18 cellular contexts compared by ENCODE assay signal in the genomic region with DNA sequence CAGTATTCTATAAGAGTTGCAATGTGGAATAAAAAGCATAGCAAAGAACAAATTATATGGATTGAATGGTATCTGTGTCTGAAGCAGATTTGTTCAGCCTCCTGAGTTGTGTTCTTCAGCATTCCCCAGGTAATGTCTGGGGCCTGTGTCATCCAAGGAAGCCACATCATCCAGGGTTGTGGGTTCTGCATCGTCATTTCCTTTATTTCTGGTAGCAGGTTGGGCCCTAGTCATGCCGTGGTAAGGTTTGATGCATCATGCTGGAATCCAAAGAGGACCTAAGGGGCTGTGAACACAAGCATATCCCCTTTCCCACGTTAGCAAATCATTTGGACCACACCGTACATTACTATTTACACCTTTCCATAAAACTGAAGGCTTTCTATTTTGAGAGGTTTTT.
DNase-seq lines count a peak whose midpoint lies in the region; ATAC-seq and TF ChIP-seq lines count a peak whose summit lies in the region.
"Had no signal": no experiment of that assay in that cellular context is flagged by ENCODE, and none has a peak within 500 bp of the region (broad histone marks: within the 10 kb centered on the region; RNA-seq: fewer than 3 reads in every experiment).

No MANE protein-coding gene starts in this region.

- no peak overlapping the region for H3K4me3 ChIP-seq in KMS-11 (IDR thresholded peaks at IDR 0.05; ENCODE audit: insufficient read depth, low read depth, low read length)
- no peak overlapping the region for H3K4me3 ChIP-seq in RWPE2 (ENCODE audit: severe bottlenecking)
- H3K4me3 ChIP-seq in hepatocyte, result no peak overlapping the region
- no peak overlapping the region for H3K4me3 ChIP-seq in ascending aorta
- H3K4me3 ChIP-seq: A549, GM12878, MG63 had no signal

- ATAC-seq in RWPE2 (ENCODE audit: low read depth), result peak; percentile 62; the same call in 2 of the 3 replicates
- no peak for ATAC-seq in HG02763 (IDR thresholded peaks at IDR 0.05; ENCODE audit: unreplicated experiment)
- ATAC-seq: A549, GM12878, SK-N-SH treated with all-trans-retinoic acid at 6 μM for 48 hours had no signal

- no peaks in the 10 kb centered on the region for H3K36me3 ChIP-seq in KMS-11 (ENCODE audit: insufficient read depth)
- H3K36me3 ChIP-seq in RWPE2 (ENCODE audit: low read depth), result no peaks in the 10 kb centered on the region
- H3K36me3 ChIP-seq in hepatocyte (replicated peaks; ENCODE audit: insufficient read depth, low read depth), result no peaks in the 10 kb centered on the region
- no peaks in the 10 kb centered on the region for H3K36me3 ChIP-seq in ascending aorta
- H3K36me3 ChIP-seq: MG63 had no signal

- DNase-seq in EL, result peak; percentile 70
- DNase-seq in RWPE2 (ENCODE audit: low spot score), result no peak
- DNase-seq in hepatocyte (ENCODE audit: low spot score), result no peak
- DNase-seq in ascending aorta (ENCODE audit: low spot score in 2 of 2), result no peak
- DNase-seq in NCI-H345 treated with DMSO at 0.1 percent for 48 hours (lab: John Stamatoyannopoulos, UW; ENCODE audit: unreplicated experiment), result no peak
- DNase-seq: H9, Karpas-422, MG63, NCI-H1048, NCI-H1417 treated with DMSO at 0.1 percent for 48 hours, NCI-H187, NCI-H446 treated with DMSO at 0.1 percent for 48 hours, OCI-M1 had no signal

- H3K9me3 ChIP-seq in RWPE2 (ENCODE audit: severe bottlenecking), result no peaks in the 10 kb centered on the region
- no peaks in the 10 kb centered on the region for H3K9me3 ChIP-seq in hepatocyte (ENCODE audit: low read depth)
- H3K9me3 ChIP-seq in ascending aorta, result no peaks in the 10 kb centered on the region
- H3K9me3 ChIP-seq: MG63 had no signal

- TF ChIP-seq CTCF in KMS-11 (conservative IDR thresholded peaks at IDR 0.05; ENCODE audit: low read depth, low read length), result no peak
- TF ChIP-seq CTCF in RWPE2 (IDR thresholded peaks at IDR 0.05; ENCODE audit: poor library complexity, severe bottlenecking), result no peak
- no peak for TF ChIP-seq CTCF in hepatocyte (IDR thresholded peaks at IDR 0.05; ENCODE audit: poor library complexity)
- no peak for TF ChIP-seq CTCF in ascending aorta (IDR thresholded peaks at IDR 0.05)

- H3K27me3 ChIP-seq in KMS-11 (ENCODE audit: insufficient read depth, low read depth) (no peaks in the 10 kb centered on the region), RWPE2 (ENCODE audit: insufficient read depth, poor library complexity, severe bottlenecking) (no peaks in the 10 kb centered on the region), hepatocyte (no peaks in the 10 kb centered on the region), ascending aorta (no peaks in the 10 kb centered on the region)
- H3K27me3 ChIP-seq: MG63 had no signal

- H2AFZ ChIP-seq in KMS-11 (ENCODE audit: low read depth), result no peak overlapping the region
- H2AFZ ChIP-seq in hepatocyte, result no peak overlapping the region

- no peaks in the 10 kb centered on the region for H3K79me2 ChIP-seq in KMS-11 (ENCODE audit: insufficient read depth, low read depth)
- no peaks in the 10 kb centered on the region for H3K79me2 ChIP-seq in hepatocyte

- no peak overlapping the region for H3K9ac ChIP-seq in KMS-11

- intact Hi-C loops in ascending aorta (cut with DNase I), result no loop called here

- H3K4me2 ChIP-seq in KMS-11, result no peak overlapping the region
- H3K4me2 ChIP-seq in hepatocyte, result no peak overlapping the region
- H3K4me2 ChIP-seq: A549 had no signal

- 80% methylated on average over 4 of the region's 4 CpGs for WGBS in hepatocyte (ENCODE audit: low lambda C conversion rate, missing lambda C conversion rate)

- peak overlapping the region; percentile 93; the same call in 1 of the 2 replicates for H3K27ac ChIP-seq in KMS-11
- peak overlapping the region; percentile 29 for H3K27ac ChIP-seq in RWPE2 (ENCODE audit: poor library complexity, severe bottlenecking)
- peak overlapping the region; percentile 34 for H3K27ac ChIP-seq in hepatocyte
- no peak overlapping the region for H3K27ac ChIP-seq in ascending aorta
- H3K27ac ChIP-seq: A549 had no signal

- peaks cover 35% of the 10 kb centered on the region for H3K4me1 ChIP-seq in KMS-11 (ENCODE audit: low read depth, poor library complexity, severe bottlenecking)
- peaks cover 18% of the 10 kb centered on the region for H3K4me1 ChIP-seq in RWPE2 (ENCODE audit: insufficient read depth, poor library complexity, severe bottlenecking)
- peaks cover 4% of the 10 kb centered on the region for H3K4me1 ChIP-seq in hepatocyte (ENCODE audit: insufficient read depth)
- H3K4me1 ChIP-seq in ascending aorta, result no peaks in the 10 kb centered on the region
- H3K4me1 ChIP-seq: A549 had no signal

- H4K20me1 ChIP-seq in KMS-11 (ENCODE audit: insufficient read depth), result no peaks in the 10 kb centered on the region
- no peaks in the 10 kb centered on the region for H4K20me1 ChIP-seq in hepatocyte (ENCODE audit: insufficient read depth, poor library complexity, severe bottlenecking)

- H3K9me2 ChIP-seq in hepatocyte (replicated peaks; ENCODE audit: insufficient read depth), result no peaks in the 10 kb centered on the region

Comparison
In these comparisons a context has a peak if more than half of its experiments do, and no peak if none do; other contexts are left out.
1. H3K27ac ChIP-seq: peak in KMS-11 (single experiment), RWPE2 (single experiment) and hepatocyte (single experiment); none in ascending aorta (0 of 2).